2 cellular contexts compared by ENCODE assay signal in the genomic region with DNA sequence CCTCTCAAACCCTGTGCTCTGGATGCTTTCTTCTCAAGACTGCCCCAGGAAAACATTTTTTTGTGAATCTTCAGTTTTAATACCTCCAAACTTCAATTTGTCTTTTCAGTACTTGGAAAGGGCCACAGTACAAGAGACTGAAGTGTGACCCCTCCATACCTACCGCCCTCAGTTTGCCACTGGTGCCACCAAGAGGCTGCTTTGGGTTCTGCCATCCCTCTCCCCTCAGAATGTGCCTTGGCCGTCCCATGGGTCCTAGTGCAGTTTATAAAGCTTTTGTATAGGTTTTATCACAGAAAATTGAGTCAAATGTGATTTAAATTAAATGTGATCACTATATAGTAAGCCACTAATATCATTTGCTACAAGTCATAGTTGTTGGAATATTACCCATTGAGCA.
TF ChIP-seq lines count a peak whose summit lies in the region.

No MANE protein-coding gene starts in this region.

TF ChIP-seq in IMR-90, 13 proteins besides CTCF, POLR2A, EP300 and RAD21:
- TF ChIP-seq SMC3 (IDR thresholded peaks at IDR 0.05; ENCODE audit: low read depth, low read length) (peak; percentile 52), RCOR1 (IDR thresholded peaks at IDR 0.05; ENCODE audit: insufficient replicate concordance, low read length) (no peak)

TF ChIP-seq in WTC11, 78 proteins besides CTCF, POLR2A, EP300 and RAD21:
- TF ChIP-seq JUN (CRISPR knock-in tag; IDR thresholded peaks at IDR 0.05) (no peak), E2F4 (CRISPR knock-in tag; IDR thresholded peaks at IDR 0.05; ENCODE audit: borderline replicate concordance, low read depth) (no peak), ZNF317 (CRISPR knock-in tag; IDR thresholded peaks at IDR 0.05; ENCODE audit: borderline replicate concordance, low read depth) (no peak), TCF7 (CRISPR knock-in tag; IDR thresholded peaks at IDR 0.05; ENCODE audit: low read depth) (no peak), ZNF416 (CRISPR knock-in tag; IDR thresholded peaks at IDR 0.05) (no peak), RORB (CRISPR knock-in tag; IDR thresholded peaks at IDR 0.05) (no peak), ESRRA (CRISPR knock-in tag; IDR thresholded peaks at IDR 0.05; ENCODE audit: borderline replicate concordance) (no peak), HMGA2 (CRISPR knock-in tag; IDR thresholded peaks at IDR 0.05) (no peak), GTF2I (CRISPR knock-in tag; conservative IDR thresholded peaks at IDR 0.05) (no peak)
- TF ChIP-seq, protein P1, sequence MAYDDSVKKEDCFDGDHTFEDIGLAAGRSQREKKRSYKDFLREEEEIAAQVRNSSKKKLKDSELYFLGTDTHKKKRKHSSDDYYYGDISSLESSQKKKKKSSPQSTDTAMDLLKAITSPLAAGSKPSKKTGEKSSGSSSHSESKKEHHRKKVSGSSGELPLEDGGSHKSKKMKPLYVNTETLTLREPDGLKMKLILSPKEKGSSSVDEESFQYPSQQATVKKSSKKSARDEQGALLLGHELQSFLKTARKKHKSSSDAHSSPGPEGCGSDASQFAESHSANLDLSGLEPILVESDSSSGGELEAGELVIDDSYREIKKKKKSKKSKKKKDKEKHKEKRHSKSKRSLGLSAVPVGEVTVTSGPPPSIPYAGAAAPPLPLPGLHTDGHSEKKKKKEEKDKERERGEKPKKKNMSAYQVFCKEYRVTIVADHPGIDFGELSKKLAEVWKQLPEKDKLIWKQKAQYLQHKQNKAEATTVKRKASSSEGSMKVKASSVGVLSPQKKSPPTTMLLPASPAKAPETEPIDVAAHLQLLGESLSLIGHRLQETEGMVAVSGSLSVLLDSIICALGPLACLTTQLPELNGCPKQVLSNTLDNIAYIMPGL (CRISPR knock-in tag; IDR thresholded peaks at IDR 0.05), result no peak
- TF ChIP-seq, protein P2, sequence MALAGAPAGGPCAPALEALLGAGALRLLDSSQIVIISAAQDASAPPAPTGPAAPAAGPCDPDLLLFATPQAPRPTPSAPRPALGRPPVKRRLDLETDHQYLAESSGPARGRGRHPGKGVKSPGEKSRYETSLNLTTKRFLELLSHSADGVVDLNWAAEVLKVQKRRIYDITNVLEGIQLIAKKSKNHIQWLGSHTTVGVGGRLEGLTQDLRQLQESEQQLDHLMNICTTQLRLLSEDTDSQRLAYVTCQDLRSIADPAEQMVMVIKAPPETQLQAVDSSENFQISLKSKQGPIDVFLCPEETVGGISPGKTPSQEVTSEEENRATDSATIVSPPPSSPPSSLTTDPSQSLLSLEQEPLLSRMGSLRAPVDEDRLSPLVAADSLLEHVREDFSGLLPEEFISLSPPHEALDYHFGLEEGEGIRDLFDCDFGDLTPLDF (CRISPR knock-in tag; IDR thresholded peaks at IDR 0.05), result no peak
